Comparison of ENCODE assay signal across 9 cellular contexts in genomic region chr3:3015472-3016089, GRCh38.
DNase-seq lines count a peak whose midpoint lies in the region; ATAC-seq and TF ChIP-seq lines count a peak whose summit lies in the region.
"Had no signal": no experiment of that assay in that cellular context is flagged by ENCODE, and none has a peak within 500 bp of the region (broad histone marks: within the 10 kb centered on the region; RNA-seq: fewer than 3 reads in every experiment).

No MANE protein-coding gene starts in this region.

- no peak for TF ChIP-seq EP300 in suprapubic skin (IDR thresholded peaks at IDR 0.05)

- no peaks in the 10 kb centered on the region for H3K36me3 Mint-ChIP-seq in brain

- H3K9me3 ChIP-seq in HCT116 (ENCODE audit: control insufficient read depth in 1 of 2, insufficient read depth in 1 of 2, low read depth in 1 of 2, low read length in 2 of 2) (no peaks in the 10 kb centered on the region), suprapubic skin (no peaks in the 10 kb centered on the region)
- H3K9me3 ChIP-seq: gastrocnemius medialis had no signal

- H3K4me1 Mint-ChIP-seq in brain = peaks cover 38% of the 10 kb centered on the region

- no peak overlapping the region for H3K4me2 ChIP-seq in HCT116 (ENCODE audit: low read length)

- H2AFZ ChIP-seq in HCT116 (ENCODE audit: low read depth, low read length, poor library complexity, severe bottlenecking) = no peak overlapping the region

- H3K27ac ChIP-seq in HCT116 (ENCODE audit: low read depth, low read length) (no peak overlapping the region), suprapubic skin (no peak overlapping the region)
- H3K27ac ChIP-seq: gastrocnemius medialis had no signal

- no peak for TF ChIP-seq POLR2A in HCT116 (IDR thresholded peaks at IDR 0.05; ENCODE audit: borderline replicate concordance, extremely low read depth, insufficient read depth, insufficient read length)
- no peak for TF ChIP-seq POLR2A in suprapubic skin (IDR thresholded peaks at IDR 0.05)

- intact Hi-C loops in HCT116 (cut with micrococcal nuclease) = no loop called here

- peak overlapping the region in 3 of 5 experiments; percentile 12 to 82 (median 55) for H3K27ac Mint-ChIP-seq in brain

- H3K4me1 ChIP-seq in HCT116 (ENCODE audit: control insufficient read depth in 1 of 2, insufficient read depth in 2 of 2, low read length in 2 of 2) (no peaks in the 10 kb centered on the region), suprapubic skin (no peaks in the 10 kb centered on the region)
- H3K4me1 ChIP-seq: gastrocnemius medialis had no signal

- no TSS peak for BruUV-seq in HCT116 (replicated peaks; lab: Mats Ljungman, UMichigan)

- no peak overlapping the region for H3K9ac ChIP-seq in HCT116 (ENCODE audit: low read length)

- CTCF ChIA-PET in HCT116 (lab: Charles Lee) = no interaction called here

- RAD21 ChIA-PET in HCT116 (lab: Charles Lee; ENCODE audit: low non-redundant PET in 1 of 2, low total read pairs in 2 of 2, uncharacterized antibody in 2 of 2, unreplicated experiment in 2 of 2) = no interaction called here

- no peaks in the 10 kb centered on the region for H3K27me3 ChIP-seq in HCT116 (ENCODE audit: insufficient read depth, low read length)
- no peaks in the 10 kb centered on the region for H3K27me3 ChIP-seq in suprapubic skin
- H3K27me3 ChIP-seq: gastrocnemius medialis had no signal

- H3K9me3 Mint-ChIP-seq in brain = peaks cover 0 to 23% (median 0%) of the 10 kb centered on the region in 5 experiments

- POLR2A ChIA-PET in HCT116 (lab: Charles Lee) = no interaction called here

- no peak overlapping the region for H3K4me3 Mint-ChIP-seq in brain

- 0 out of 2 replicates have a peak, but pooled peaks have one; percentile 33 for TF ChIP-seq CTCF in GM12874 (IDR thresholded peaks at IDR 0.05; ENCODE audit: insufficient read depth, low read depth, low read length)
- TF ChIP-seq CTCF in HCT116 (IDR thresholded peaks at IDR 0.05 in 2 of 3, conservative IDR thresholded peaks at IDR 0.05 in 1 of 3; ENCODE audit: borderline replicate concordance in 1 of 3, insufficient read depth in 1 of 3, low read depth in 2 of 3, low read length in 2 of 3) = peak in 2 of 3 experiments; percentile 13 to 51; a peak in 3 of 6 replicates
- TF ChIP-seq CTCF in brain (conservative IDR thresholded peaks at IDR 0.05) = peak; percentile 82 to 84
- TF ChIP-seq CTCF in suprapubic skin (IDR thresholded peaks at IDR 0.05) = peak in 1 of 2 donors; percentile 24

- DNase-seq in HCT116 (ENCODE audit: low read depth, low spot score) (peak; percentile 8), NCI-H1417 treated with DMSO at 0.1 percent for 48 hours (lab: John Stamatoyannopoulos, UW) (peak; percentile 6), medulla oblongata (ENCODE audit: extremely low spot score) (peak; percentile 84), suprapubic skin (ENCODE audit: low spot score in 2 of 2) (no peak), islet precursor cell (no peak)
- DNase-seq in activated naive CD4-positive, alpha-beta T cell treated with anti-CD3 and anti-CD28 coated beads, Interleukin-2, amount 50 U/mL, for 16 hours = no peak
- DNase-seq: gastrocnemius medialis had no signal

- no peaks in the 10 kb centered on the region for H3K36me3 ChIP-seq in HCT116 (ENCODE audit: control insufficient read depth in 1 of 2, insufficient read depth in 2 of 2, low read length in 2 of 2)
- no peaks in the 10 kb centered on the region for H3K36me3 ChIP-seq in suprapubic skin
- H3K36me3 ChIP-seq: gastrocnemius medialis had no signal

- no peaks in the 10 kb centered on the region for H3K79me2 ChIP-seq in HCT116 (ENCODE audit: insufficient read depth, low read length)

- no peak overlapping the region for H3K4me3 ChIP-seq in HCT116 (replicated peaks in 1 of 2; ENCODE audit: low read depth in 1 of 2, low read length in 2 of 2)
- no peak overlapping the region for H3K4me3 ChIP-seq in suprapubic skin
- H3K4me3 ChIP-seq: gastrocnemius medialis had no signal

- 39% methylated on average over 5 of the region's 5 CpGs for WGBS in suprapubic skin

- peak; percentile 71 for ATAC-seq in HCT116

- H4K20me1 ChIP-seq in HCT116 (ENCODE audit: insufficient read depth) = no peaks in the 10 kb centered on the region

- no peaks in the 10 kb centered on the region for H3K9me2 ChIP-seq in HCT116 (ENCODE audit: insufficient read depth)

- peak; percentile 62 for TF ChIP-seq RAD21 in HCT116 (IDR thresholded peaks at IDR 0.05; ENCODE audit: low read depth)

- H3K27me3 Mint-ChIP-seq in brain = peaks cover 7% of the 10 kb centered on the region

TF ChIP-seq in HCT116, 20 proteins besides CTCF, POLR2A, EP300 and RAD21:
- TF ChIP-seq SP1 (IDR thresholded peaks at IDR 0.05; ENCODE audit: low read depth) (no peak), EGR1 (IDR thresholded peaks at IDR 0.05; ENCODE audit: low read depth) (no peak), SRF (IDR thresholded peaks at IDR 0.05; ENCODE audit: low read depth) (no peak), CBX3 (IDR thresholded peaks at IDR 0.05; ENCODE audit: low read depth) (no peak), JUND (IDR thresholded peaks at IDR 0.05) (no peak), EZH2phosphoT487 (IDR thresholded peaks at IDR 0.05; ENCODE audit: borderline replicate concordance) (no peak)

Comparison
In these comparisons a context has a peak if more than half of its experiments do, and no peak if none do; other contexts are left out.
1. DNase-seq: peak in HCT116 (single experiment), NCI-H1417 treated with DMSO at 0.1 percent for 48 hours (single experiment) and medulla oblongata (single experiment); none in suprapubic skin (0 of 2), activated naive CD4-positive, alpha-beta T cell treated with anti-CD3 and anti-CD28 coated beads, Interleukin-2, amount 50 U/mL, for 16 hours (single experiment) and islet precursor cell (single experiment).